9 cellular contexts compared by ENCODE assay signal in genomic region chr11:134120143-134120850, GRCh38. TPM values are rescaled to one million over a fixed set of nuclear protein-coding genes. Genes with fewer than 3 reads are reported as not detected.
A peak's percentile ranks its signal among the peaks of the same experiment; 100 is the strongest.
DNase-seq lines count a peak whose midpoint lies in the region; ATAC-seq and TF ChIP-seq lines count a peak whose summit lies in the region.
"Had no signal": no experiment of that assay in that cellular context is flagged by ENCODE, and none has a peak within 500 bp of the region (broad histone marks: within the 10 kb centered on the region; RNA-seq: fewer than 3 reads in every experiment).

No MANE protein-coding gene starts in this region.

- H3K27me3 ChIP-seq in endodermal cell (ENCODE audit: control insufficient read depth, insufficient read depth, low read length, poor library complexity, severe bottlenecking) = no peaks in the 10 kb centered on the region
- H3K27me3 ChIP-seq in mesenchymal stem cell (ENCODE audit: control insufficient read depth in 1 of 2, insufficient read depth in 1 of 2, low read length in 2 of 2) = peaks cover 0 to 17% of the 10 kb centered on the region in 2 experiments
- H3K27me3 ChIP-seq in thyroid gland = no peaks in the 10 kb centered on the region

- H3K27ac ChIP-seq in endodermal cell (ENCODE audit: low read depth, low read length) = peak overlapping the region; percentile 47
- no peak overlapping the region for H3K27ac ChIP-seq in mesenchymal stem cell (ENCODE audit: low read length, poor library complexity, severe bottlenecking)
- peak overlapping the region; percentile 47 to 69 (median 63) for H3K27ac ChIP-seq in thyroid gland

- H3K9ac ChIP-seq in endodermal cell (ENCODE audit: extremely low read depth, low read length, poor library complexity, severe bottlenecking) (no peak overlapping the region), mesenchymal stem cell (ENCODE audit: low read length) (peak overlapping the region; percentile 90)

- H3K14ac ChIP-seq in mesenchymal stem cell (ENCODE audit: low read length in 2 of 2) = no peak overlapping the region

- H3K9me3 Mint-ChIP-seq in endodermal cell = no peaks in the 10 kb centered on the region
- no peaks in the 10 kb centered on the region for H3K9me3 Mint-ChIP-seq in type B pancreatic cell
- H3K9me3 Mint-ChIP-seq in effector memory CD8-positive, alpha-beta T cell = no peaks in the 10 kb centered on the region

- H3K27ac Mint-ChIP-seq in endodermal cell (no peak overlapping the region), type B pancreatic cell (no peak overlapping the region)
- H3K27ac Mint-ChIP-seq in effector memory CD8-positive, alpha-beta T cell = no peak overlapping the region

- no peak overlapping the region for H2BK15ac ChIP-seq in mesenchymal stem cell (ENCODE audit: low read depth, poor library complexity, severe bottlenecking)

- H3K27me3 Mint-ChIP-seq in endodermal cell (ENCODE audit: insufficient read depth) (peaks cover 19% of the 10 kb centered on the region), type B pancreatic cell (peaks cover 37% of the 10 kb centered on the region)
- peaks cover 28 to 42% of the 10 kb centered on the region in 2 donors for H3K27me3 Mint-ChIP-seq in effector memory CD8-positive, alpha-beta T cell

- no peaks in the 10 kb centered on the region for H3K4me1 ChIP-seq in endodermal cell (ENCODE audit: control insufficient read depth, insufficient read depth, low read length)
- peaks cover 6% of the 10 kb centered on the region for H3K4me1 ChIP-seq in mesenchymal stem cell (ENCODE audit: control insufficient read depth, insufficient read depth, low read depth, low read length)
- H3K4me1 ChIP-seq in thyroid gland = peaks cover 8 to 12% of the 10 kb centered on the region in 2 donors

- H3K23ac ChIP-seq in mesenchymal stem cell (ENCODE audit: low read length in 2 of 2) = no peak overlapping the region

- H4K91ac ChIP-seq in mesenchymal stem cell (ENCODE audit: low read length) = no peak overlapping the region

- no peaks in the 10 kb centered on the region for H3K36me3 ChIP-seq in endodermal cell (ENCODE audit: control insufficient read depth, insufficient read depth, low read length)
- no peaks in the 10 kb centered on the region for H3K36me3 ChIP-seq in mesenchymal stem cell (ENCODE audit: control insufficient read depth in 1 of 2, insufficient read depth in 2 of 2, low read depth in 1 of 2, low read length in 2 of 2)
- H3K36me3 ChIP-seq in thyroid gland = no peaks in the 10 kb centered on the region

- H2AFZ ChIP-seq in mesenchymal stem cell (ENCODE audit: low read depth, low read length) = no peak overlapping the region

- no peak overlapping the region for H3K4me2 ChIP-seq in mesenchymal stem cell (ENCODE audit: low read length, poor library complexity, severe bottlenecking)

- peak overlapping the region in 1 of 2 experiments; percentile 47 for H3K18ac ChIP-seq in mesenchymal stem cell (ENCODE audit: low read depth in 1 of 2, low read length in 2 of 2)

- no peak overlapping the region for H2AK5ac ChIP-seq in mesenchymal stem cell (ENCODE audit: low read length, severe bottlenecking)

- H3K4me3 ChIP-seq in endodermal cell (ENCODE audit: low read length) (no peak overlapping the region), mesenchymal stem cell (ENCODE audit: insufficient read depth in 1 of 2, low read depth in 1 of 2, low read length in 2 of 2) (peak overlapping the region in 1 of 2 experiments; percentile 68), thyroid gland (replicated peaks in 1 of 3) (no peak overlapping the region)

- 74 to 89% methylated on average over 10 to 13 of the region's 13 CpGs for WGBS in endodermal cell (ENCODE audit: insufficient coverage in 1 of 2, insufficient read length in 1 of 2), 2 experiments
- WGBS in mesenchymal stem cell = 53% methylated on average over 12 of the region's 13 CpGs
- WGBS in thyroid gland, 2 donors = 29 to 42% methylated on average over 13 of the region's 13 CpGs

- H3K9me3 ChIP-seq in endodermal cell (ENCODE audit: control insufficient read depth, low read length) (no peaks in the 10 kb centered on the region), mesenchymal stem cell (ENCODE audit: control insufficient read depth, low read length) (no peaks in the 10 kb centered on the region), thyroid gland (no peaks in the 10 kb centered on the region)

- no peaks in the 10 kb centered on the region for H3K79me1 ChIP-seq in mesenchymal stem cell (replicated peaks; ENCODE audit: low read length, poor library complexity, severe bottlenecking)

- peaks cover 3% of the 10 kb centered on the region for H3K36me3 Mint-ChIP-seq in endodermal cell (ENCODE audit: low read depth)
- peaks cover 3% of the 10 kb centered on the region for H3K36me3 Mint-ChIP-seq in type B pancreatic cell
- no peaks in the 10 kb centered on the region for H3K36me3 Mint-ChIP-seq in effector memory CD8-positive, alpha-beta T cell (ENCODE audit: insufficient read depth)

- TF ChIP-seq POLR2A in thyroid gland (IDR thresholded peaks at IDR 0.05) = peak in 1 of 2 donors; percentile 4

- H2BK12ac ChIP-seq in mesenchymal stem cell (ENCODE audit: low read length in 2 of 2) = no peak overlapping the region

- H3K4me1 Mint-ChIP-seq in endodermal cell = peaks cover 16% of the 10 kb centered on the region
- H3K4me1 Mint-ChIP-seq in type B pancreatic cell (ENCODE audit: unreplicated experiment) = peaks cover 33% of the 10 kb centered on the region
- peaks cover 4% of the 10 kb centered on the region in 2 donors for H3K4me1 Mint-ChIP-seq in effector memory CD8-positive, alpha-beta T cell (ENCODE audit: low read depth in 2 of 2)

- H3K4me3 Mint-ChIP-seq in endodermal cell (no peak overlapping the region), type B pancreatic cell (no peak overlapping the region)
- no peak overlapping the region for H3K4me3 Mint-ChIP-seq in effector memory CD8-positive, alpha-beta T cell

- no peak for TF ChIP-seq CTCF in endodermal cell (conservative IDR thresholded peaks at IDR 0.05)
- no peak for TF ChIP-seq CTCF in thyroid gland (IDR thresholded peaks at IDR 0.05)
- TF ChIP-seq CTCF in type B pancreatic cell (conservative IDR thresholded peaks at IDR 0.05) = no peak

- H2BK5ac ChIP-seq in mesenchymal stem cell (ENCODE audit: low read depth, low read length, poor library complexity, severe bottlenecking) = no peak overlapping the region

- peak; percentile 25 for DNase-seq in NCI-H774 (lab: John Stamatoyannopoulos, UW)
- no peak for DNase-seq in endodermal cell
- peak; percentile 97 for DNase-seq in mesenchymal stem cell
- peak; percentile 24 to 42 for DNase-seq in thyroid gland
- DNase-seq in posterior vena cava (ENCODE audit: low spot score) = no peak
- DNase-seq in type B pancreatic cell (ENCODE audit: extremely low spot score, unreplicated experiment) = no peak
- DNase-seq in effector memory CD8-positive, alpha-beta T cell = no peak
- DNase-seq: RPMI8226 had no signal

- H3K4ac ChIP-seq in mesenchymal stem cell (ENCODE audit: low read depth in 1 of 2, low read length in 2 of 2) = no peak overlapping the region

- no peak for ATAC-seq in HG03439 (IDR thresholded peaks at IDR 0.05; ENCODE audit: unreplicated experiment)
- no peak for ATAC-seq in effector memory CD8-positive, alpha-beta T cell (replicated peaks)

- intact Hi-C loops in thyroid gland (cut with DNase I) = no loop called here
- intact Hi-C loops in posterior vena cava (cut with DNase I) = no loop called here

- peak overlapping the region; percentile 31 for H4K8ac ChIP-seq in mesenchymal stem cell (ENCODE audit: low read length)

- no peak overlapping the region for H2BK120ac ChIP-seq in mesenchymal stem cell (ENCODE audit: low read depth, low read length)

RNA-seq across cellular contexts. Expression of gene JAM3, which starts 51.4 kb away (rescaled TPM):
- 10 to 100 TPM; 35.8 to 41.8 TPM for total RNA-seq in endodermal cell
- 110 TPM for polyA plus RNA-seq in endodermal cell (2013, experiment 1 of 2)
- polyA plus RNA-seq in endodermal cell (2013, experiment 2 of 2) = 105 TPM
- 56.5 TPM for polyA plus RNA-seq in mesenchymal stem cell (2013, experiment 1 of 2)
- 57.3 TPM for polyA plus RNA-seq in mesenchymal stem cell (2013, experiment 2 of 2)
- 10 to 100 TPM; 13.3 to 36.0 (median 16.8) TPM for total RNA-seq in thyroid gland
- 10 to 100 TPM; 86.6 to 92.2 TPM for total RNA-seq in posterior vena cava
- total RNA-seq in type B pancreatic cell (ENCODE audit: low replicate concordance) = 6.3 and 50.3 TPM in 2 replicates

Comparison
In these comparisons a context has a peak if more than half of its experiments do, and no peak if none do; other contexts are left out.
1. DNase-seq: peak in NCI-H774 (single experiment), mesenchymal stem cell (single experiment) and thyroid gland (2 of 2); none in endodermal cell (single experiment), posterior vena cava (single experiment), type B pancreatic cell (single experiment) and effector memory CD8-positive, alpha-beta T cell (0 of 3).